Comparison of ENCODE assay signal across 34 cellular contexts in the genomic region with DNA sequence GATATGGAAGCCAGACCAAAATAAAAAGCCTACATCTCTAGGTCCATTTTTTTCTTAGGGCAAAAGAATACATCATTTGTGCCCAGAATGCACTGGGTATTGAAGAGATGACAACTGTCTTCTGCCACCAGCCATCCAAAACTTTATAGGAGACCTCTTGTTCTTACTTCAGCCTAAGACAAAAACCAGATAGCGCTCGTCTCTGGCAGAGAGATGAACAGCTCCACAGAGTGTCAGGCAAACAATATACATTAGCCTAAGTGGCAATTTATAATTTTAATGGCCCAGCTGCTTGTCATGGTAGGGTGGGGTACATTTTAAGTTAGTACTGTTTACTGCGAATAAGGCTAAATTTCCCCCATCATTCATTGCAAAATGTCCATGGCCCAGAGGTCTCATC.
"Had no signal": no experiment of that assay in that cellular context is flagged by ENCODE, and none has a peak within 500 bp of the region (broad histone marks: within the 10 kb centered on the region; RNA-seq: fewer than 3 reads in every experiment).

No MANE protein-coding gene starts in this region.

- H3K27me3 Mint-ChIP-seq: activated naive CD8-positive, alpha-beta T cell; activated naive CD8-positive, alpha-beta T cell treated with anti-CD3 and anti-CD28 coated beads for 36 hours had no signal

- H3K4me3 Mint-ChIP-seq: activated naive CD4-positive, alpha-beta T cell treated with anti-CD3 and anti-CD28 coated beads for 36 hours; activated naive CD4-positive, alpha-beta T cell treated with anti-CD3 and anti-CD28 coated beads, Interleukin-2, amount 10 ng/mL, durations not matched to agents 7 days and 5 days; activated naive CD4-positive, alpha-beta T cell treated with anti-CD3 and anti-CD28 coated beads, Interleukin-2, amount 50 U/mL, for 24 hours; activated naive CD8-positive, alpha-beta T cell; activated naive CD8-positive, alpha-beta T cell treated with anti-CD3 and anti-CD28 coated beads for 36 hours; activated naive CD8-positive, alpha-beta T cell treated with anti-CD3 and anti-CD28 coated beads, Interleukin-2, amount 10 ng/mL, durations not matched to agents 7 days and 5 days; activated naive CD8-positive, alpha-beta T cell treated with anti-CD3 and anti-CD28 coated beads, Interleukin-2, amount 50 U/mL, for 24 hours; activated T-cell treated with anti-CD3 and anti-CD28 coated beads, Interleukin-2, amount 50 U/mL, for 24 hours; activated T-cell treated with anti-CD3 and anti-CD28 coated beads, Interleukin-2, amount 50 U/mL, for 4 hours; activated T-cell treated with anti-CD3 and anti-CD28 coated beads, Interleukin-2, amount 50 U/mL, for 72 hours; activated T-helper 1 cell treated with anti-CD3 and anti-CD28 coated beads, Interleukin-12 subunit alpha, Interleukin-12 subunit beta, Interleukin-2, Interleukin-4 antibody, amounts not matched to agents 30 ng/mL and 10 ng/mL and 1 ng/mL, durations not matched to agents 14 hours and 24 hours and 36 hours; activated T-helper 17 cell treated with anti-CD3 and anti-CD28 coated beads, Interleukin-2, amount 50 U/mL, for 72 hours; brain; central memory CD8-positive, alpha-beta T cell had no signal

- H3K4me1 Mint-ChIP-seq: activated naive CD4-positive, alpha-beta T cell treated with anti-CD3 and anti-CD28 coated beads, Interleukin-2, amount 10 ng/mL, durations not matched to agents 7 days and 5 days; activated naive CD4-positive, alpha-beta T cell treated with anti-CD3 and anti-CD28 coated beads, Interleukin-2, amount 50 U/mL, for 24 hours; activated naive CD8-positive, alpha-beta T cell treated with anti-CD3 and anti-CD28 coated beads, Interleukin-2, amount 10 ng/mL, durations not matched to agents 7 days and 5 days; activated T-helper 17 cell treated with anti-CD3 and anti-CD28 coated beads, Interleukin-2, amount 50 U/mL, for 72 hours; brain; central memory CD8-positive, alpha-beta T cell had no signal

- H3K36me3 Mint-ChIP-seq: activated naive CD4-positive, alpha-beta T cell treated with anti-CD3 and anti-CD28 coated beads, Interleukin-2, amount 10 ng/mL, durations not matched to agents 7 days and 5 days; activated naive CD4-positive, alpha-beta T cell treated with anti-CD3 and anti-CD28 coated beads, Interleukin-2, amount 50 U/mL, for 24 hours; activated naive CD4-positive, alpha-beta T cell treated with anti-CD3 and anti-CD28 coated beads, Interleukin-2, amount 50 U/mL, for 72 hours; activated naive CD8-positive, alpha-beta T cell; activated naive CD8-positive, alpha-beta T cell treated with anti-CD3 and anti-CD28 coated beads for 36 hours; activated naive CD8-positive, alpha-beta T cell treated with anti-CD3 and anti-CD28 coated beads, Interleukin-2, amount 10 ng/mL, durations not matched to agents 7 days and 5 days; brain had no signal

- DNase-seq: activated effector memory CD4-positive, alpha-beta T cell treated with anti-CD3 and anti-CD28 coated beads, Interleukin-2, amount 50 U/mL, for 16 hours; activated effector memory CD4-positive, alpha-beta T cell treated with Interleukin-2 at 50 U/mL for 16 hours; activated gamma-delta T cell; activated gamma-delta T cell treated with Interleukin-2 at 50 U/mL for 16 hours; activated naive CD4-positive, alpha-beta T cell; activated naive CD4-positive, alpha-beta T cell treated with anti-CD3 and anti-CD28 coated beads for 36 hours; activated naive CD4-positive, alpha-beta T cell treated with anti-CD3 and anti-CD28 coated beads, Interleukin-2, amount 10 ng/mL, durations not matched to agents 7 days and 5 days; activated naive CD4-positive, alpha-beta T cell treated with anti-CD3 and anti-CD28 coated beads, Interleukin-2, amount 50 U/mL, for 16 hours; activated naive CD4-positive, alpha-beta T cell treated with Interleukin-2 at 50 U/mL for 16 hours; activated naive CD8-positive, alpha-beta T cell treated with anti-CD3 and anti-CD28 coated beads for 36 hours; activated naive CD8-positive, alpha-beta T cell treated with anti-CD3 and anti-CD28 coated beads, Interleukin-2, amount 10 ng/mL, durations not matched to agents 7 days and 5 days; activated naive CD8-positive, alpha-beta T cell treated with anti-CD3 and anti-CD28 coated beads, Interleukin-2, amount 50 U/mL, for 24 hours; activated T-cell treated with anti-CD3 and anti-CD28 coated beads, Interleukin-2, amount 50 U/mL, for 24 hours; activated T-cell treated with anti-CD3 and anti-CD28 coated beads, Interleukin-2, amount 50 U/mL, for 4 hours; activated T-cell treated with anti-CD3 and anti-CD28 coated beads, Interleukin-2, amount 50 U/mL, for 48 hours; activated T-cell treated with anti-CD3 and anti-CD28 coated beads, Interleukin-2, amount 50 U/mL, for 72 hours; adrenal gland; amniotic stem cell; amygdala; anterior cingulate cortex; aorta; body of pancreas; brain microvascular endothelial cell; caudate nucleus; central memory CD4-positive, alpha-beta T cell; cerebellar nuclear complex had no signal

- H3K27ac Mint-ChIP-seq: activated naive CD4-positive, alpha-beta T cell treated with anti-CD3 and anti-CD28 coated beads for 36 hours; activated naive CD4-positive, alpha-beta T cell treated with anti-CD3 and anti-CD28 coated beads, Interleukin-2, amount 10 ng/mL, durations not matched to agents 7 days and 5 days; activated naive CD4-positive, alpha-beta T cell treated with anti-CD3 and anti-CD28 coated beads, Interleukin-2, amount 50 U/mL, for 24 hours; activated naive CD4-positive, alpha-beta T cell treated with anti-CD3 and anti-CD28 coated beads, Interleukin-2, amount 50 U/mL, for 72 hours; activated naive CD8-positive, alpha-beta T cell; activated naive CD8-positive, alpha-beta T cell treated with anti-CD3 and anti-CD28 coated beads for 36 hours; activated naive CD8-positive, alpha-beta T cell treated with anti-CD3 and anti-CD28 coated beads, Interleukin-2, amount 10 ng/mL, durations not matched to agents 7 days and 5 days; activated naive CD8-positive, alpha-beta T cell treated with anti-CD3 and anti-CD28 coated beads, Interleukin-2, amount 50 U/mL, for 24 hours; activated T-cell treated with anti-CD3 and anti-CD28 coated beads, Interleukin-2, amount 50 U/mL, for 24 hours; activated T-cell treated with anti-CD3 and anti-CD28 coated beads, Interleukin-2, amount 50 U/mL, for 72 hours; activated T-helper 1 cell treated with anti-CD3 and anti-CD28 coated beads, Interleukin-12 subunit alpha, Interleukin-12 subunit beta, Interleukin-2, Interleukin-4 antibody, amounts not matched to agents 30 ng/mL and 10 ng/mL and 1 ng/mL, durations not matched to agents 14 hours and 24 hours and 36 hours; activated T-helper 17 cell treated with anti-CD3 and anti-CD28 coated beads, Interleukin-2, amount 50 U/mL, for 72 hours; activated T-helper 2 cell treated with anti-CD3 and anti-CD28 coated beads, Interferon-gamma antibody, Interleukin-2, Interleukin-4, amounts not matched to agents 10 μg/mL and 5 μg/mL and 100 μg/mL, durations not matched to agents 14 hours and 24 hours and 36 hours; brain had no signal

- H3K9me3 Mint-ChIP-seq: activated naive CD4-positive, alpha-beta T cell treated with anti-CD3 and anti-CD28 coated beads for 36 hours; activated naive CD4-positive, alpha-beta T cell treated with anti-CD3 and anti-CD28 coated beads, Interleukin-2, amount 10 ng/mL, durations not matched to agents 7 days and 5 days; activated naive CD4-positive, alpha-beta T cell treated with anti-CD3 and anti-CD28 coated beads, Interleukin-2, amount 50 U/mL, for 24 hours; activated naive CD4-positive, alpha-beta T cell treated with anti-CD3 and anti-CD28 coated beads, Interleukin-2, amount 50 U/mL, for 72 hours; activated naive CD8-positive, alpha-beta T cell treated with anti-CD3 and anti-CD28 coated beads for 36 hours; activated naive CD8-positive, alpha-beta T cell treated with anti-CD3 and anti-CD28 coated beads, Interleukin-2, amount 10 ng/mL, durations not matched to agents 7 days and 5 days; activated naive CD8-positive, alpha-beta T cell treated with anti-CD3 and anti-CD28 coated beads, Interleukin-2, amount 50 U/mL, for 24 hours; activated T-cell treated with anti-CD3 and anti-CD28 coated beads, Interleukin-2, amount 50 U/mL, for 24 hours; activated T-cell treated with anti-CD3 and anti-CD28 coated beads, Interleukin-2, amount 50 U/mL, for 4 hours; activated T-helper 1 cell treated with anti-CD3 and anti-CD28 coated beads, Interleukin-12 subunit alpha, Interleukin-12 subunit beta, Interleukin-2, Interleukin-4 antibody, amounts not matched to agents 30 ng/mL and 10 ng/mL and 1 ng/mL, durations not matched to agents 14 hours and 24 hours and 36 hours; activated T-helper 17 cell treated with anti-CD3 and anti-CD28 coated beads, Interleukin-2, amount 50 U/mL, for 72 hours; activated T-helper 2 cell treated with anti-CD3 and anti-CD28 coated beads, Interferon-gamma antibody, Interleukin-2, Interleukin-4, amounts not matched to agents 10 μg/mL and 5 μg/mL and 100 μg/mL, durations not matched to agents 14 hours and 24 hours and 36 hours; central memory CD8-positive, alpha-beta T cell had no signal
